In genomic region chr17:3913531-3914318, GRCh38 we compare ENCODE assay signal across 1 cellular context.
A peak's percentile ranks its signal among the peaks of the same experiment; 100 is the strongest.
TF ChIP-seq lines count a peak whose summit lies in the region.

No MANE protein-coding gene starts in this region.

TF ChIP-seq in HepG2, 621 proteins besides CTCF, POLR2A, EP300 and RAD21 (continued from another document):
- TF ChIP-seq CENPBD1 (CRISPR knock-in tag; IDR thresholded peaks at IDR 0.05; ENCODE audit: borderline replicate concordance, low read depth): no peak
- TF ChIP-seq KLF16 (CRISPR knock-in tag; IDR thresholded peaks at IDR 0.05): 0 out of 4 replicates have a peak, but pooled peaks of 1 of the 2 experiments have one; percentile 34
- 0 out of 2 replicates have a peak, but pooled peaks have one; percentile 34 for TF ChIP-seq ZNF12 (CRISPR knock-in tag; IDR thresholded peaks at IDR 0.05)
- TF ChIP-seq ZNF121 (CRISPR knock-in tag; IDR thresholded peaks at IDR 0.05): peak; percentile 59
- no peak for TF ChIP-seq BORCS8-MEF2B (CRISPR knock-in tag; IDR thresholded peaks at IDR 0.05)
- TF ChIP-seq BRD4 (CRISPR knock-in tag; IDR thresholded peaks at IDR 0.05): no peak
- TF ChIP-seq ZNF225 (CRISPR knock-in tag; IDR thresholded peaks at IDR 0.05): peak; percentile 48; the same call in 1 of the 2 replicates
- TF ChIP-seq TFDP1 (CRISPR knock-in tag; IDR thresholded peaks at IDR 0.05; ENCODE audit: borderline replicate concordance): no peak
- peak; percentile 97 for TF ChIP-seq STAG1 (CRISPR knock-in tag; IDR thresholded peaks at IDR 0.05)
- TF ChIP-seq ZFP36 (IDR thresholded peaks at IDR 0.05; ENCODE audit: borderline replicate concordance, low read depth, low read length, partially characterized antibody): no peak
- no peak for TF ChIP-seq ZBTB3 (CRISPR knock-in tag; IDR thresholded peaks at IDR 0.05; ENCODE audit: borderline replicate concordance, low read depth)
- TF ChIP-seq ZNF318 (CRISPR knock-in tag; IDR thresholded peaks at IDR 0.05): no peak
- no peak for TF ChIP-seq BCLAF1 (IDR thresholded peaks at IDR 0.05)
- TF ChIP-seq ZNF619 (CRISPR knock-in tag; IDR thresholded peaks at IDR 0.05): no peak
- 0 out of 4 replicates have a peak, but pooled peaks of 1 of the 2 experiments have one; percentile 47 for TF ChIP-seq HMGXB4 (CRISPR knock-in tag; IDR thresholded peaks at IDR 0.05; ENCODE audit: borderline replicate concordance in 1 of 2, low read depth in 1 of 2)
- TF ChIP-seq ZFP41 (CRISPR knock-in tag; IDR thresholded peaks at IDR 0.05; ENCODE audit: borderline replicate concordance): no peak
- TF ChIP-seq ZNF687 (CRISPR knock-in tag; IDR thresholded peaks at IDR 0.05): peak; percentile 63
- no peak for TF ChIP-seq ZNF549 (CRISPR knock-in tag; IDR thresholded peaks at IDR 0.05)
- TF ChIP-seq NFE2L1 (CRISPR knock-in tag; IDR thresholded peaks at IDR 0.05; ENCODE audit: borderline replicate concordance): no peak
- no peak for TF ChIP-seq PATZ1 (CRISPR knock-in tag; IDR thresholded peaks at IDR 0.05)
- TF ChIP-seq KDM4B (CRISPR knock-in tag; IDR thresholded peaks at IDR 0.05): 0 out of 2 replicates have a peak, but pooled peaks have one; percentile 55
- TF ChIP-seq CENPX (CRISPR knock-in tag; IDR thresholded peaks at IDR 0.05): no peak
- no peak for TF ChIP-seq NFIB (CRISPR knock-in tag; IDR thresholded peaks at IDR 0.05; ENCODE audit: borderline replicate concordance)
- TF ChIP-seq GPN1 (CRISPR knock-in tag; IDR thresholded peaks at IDR 0.05; ENCODE audit: borderline replicate concordance): no peak
- TF ChIP-seq ZC3H13 (CRISPR knock-in tag; IDR thresholded peaks at IDR 0.05): no peak
- no peak for TF ChIP-seq PPARG (CRISPR knock-in tag; conservative IDR thresholded peaks at IDR 0.05)
- TF ChIP-seq ZNF20 (CRISPR knock-in tag; IDR thresholded peaks at IDR 0.05): no peak
- TF ChIP-seq ZSCAN21 (CRISPR knock-in tag; IDR thresholded peaks at IDR 0.05; ENCODE audit: borderline replicate concordance): 0 out of 2 replicates have a peak, but pooled peaks have one; percentile 11
- TF ChIP-seq ZZZ3 (CRISPR knock-in tag; IDR thresholded peaks at IDR 0.05; ENCODE audit: borderline replicate concordance): no peak
TF ChIP-seq in HepG2: peak in this region for 35.
